In the genomic region with DNA sequence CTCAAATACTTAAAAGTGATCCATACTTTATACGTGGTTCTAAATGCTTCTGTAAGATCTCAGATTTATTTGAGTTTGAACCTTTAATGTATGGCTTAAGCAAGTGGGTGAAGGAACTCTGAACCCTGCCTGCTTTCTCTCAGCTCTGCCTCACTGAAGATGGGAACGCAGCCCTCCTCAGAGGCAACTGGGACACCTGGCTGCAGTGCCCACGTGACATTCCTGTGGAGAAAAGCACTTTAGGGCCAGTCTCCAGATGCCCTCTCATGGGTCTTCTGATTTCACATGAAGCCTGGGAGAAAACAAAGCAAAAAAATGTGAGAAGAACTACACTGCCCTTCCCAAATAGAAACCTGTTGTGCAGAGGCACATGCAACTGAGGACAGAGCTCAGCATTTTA, we compare ENCODE assay signal across 30 cellular contexts.
"Had no signal": no experiment of that assay in that cellular context is flagged by ENCODE, and none has a peak within 500 bp of the region (broad histone marks: within the 10 kb centered on the region; RNA-seq: fewer than 3 reads in every experiment).

No MANE protein-coding gene starts in this region.

- DNase-seq: activated effector memory CD4-positive, alpha-beta T cell treated with anti-CD3 and anti-CD28 coated beads, Interleukin-2, amount 50 U/mL, for 16 hours; activated effector memory CD4-positive, alpha-beta T cell treated with Interleukin-2 at 50 U/mL for 16 hours; activated gamma-delta T cell; activated gamma-delta T cell treated with Interleukin-2 at 50 U/mL for 16 hours; activated naive CD4-positive, alpha-beta T cell; activated naive CD4-positive, alpha-beta T cell treated with anti-CD3 and anti-CD28 coated beads for 36 hours; activated naive CD4-positive, alpha-beta T cell treated with anti-CD3 and anti-CD28 coated beads, Interleukin-2, amount 10 ng/mL, durations not matched to agents 7 days and 5 days; activated naive CD4-positive, alpha-beta T cell treated with anti-CD3 and anti-CD28 coated beads, Interleukin-2, amount 50 U/mL, for 16 hours; activated naive CD4-positive, alpha-beta T cell treated with Interleukin-2 at 50 U/mL for 16 hours; activated naive CD8-positive, alpha-beta T cell treated with anti-CD3 and anti-CD28 coated beads for 36 hours; activated naive CD8-positive, alpha-beta T cell treated with anti-CD3 and anti-CD28 coated beads, Interleukin-2, amount 10 ng/mL, durations not matched to agents 7 days and 5 days; activated naive CD8-positive, alpha-beta T cell treated with anti-CD3 and anti-CD28 coated beads, Interleukin-2, amount 50 U/mL, for 24 hours; activated T-cell treated with anti-CD3 and anti-CD28 coated beads, Interleukin-2, amount 50 U/mL, for 1 hour; activated T-cell treated with anti-CD3 and anti-CD28 coated beads, Interleukin-2, amount 50 U/mL, for 24 hours; activated T-cell treated with anti-CD3 and anti-CD28 coated beads, Interleukin-2, amount 50 U/mL, for 4 hours; activated T-cell treated with anti-CD3 and anti-CD28 coated beads, Interleukin-2, amount 50 U/mL, for 48 hours; activated T-cell treated with anti-CD3 and anti-CD28 coated beads, Interleukin-2, amount 50 U/mL, for 72 hours; adrenal gland; amniotic stem cell; amygdala; anterior cingulate cortex; aorta; body of pancreas; brain microvascular endothelial cell; caudate nucleus; central memory CD4-positive, alpha-beta T cell; cerebellar nuclear complex had no signal

- H3K4me3 ChIP-seq: adrenal gland, ascending aorta, body of pancreas, breast epithelium, cardiac muscle cell had no signal

- H3K4me1 ChIP-seq: adrenal gland, ascending aorta, body of pancreas, breast epithelium had no signal

- H3K27ac ChIP-seq: adrenal gland, ascending aorta, body of pancreas, brain microvascular endothelial cell, breast epithelium, cardiac muscle cell had no signal

- H3K27me3 ChIP-seq: adrenal gland, ascending aorta, body of pancreas, brain microvascular endothelial cell, breast epithelium, cardiac muscle cell had no signal

- H3K9me3 ChIP-seq: adrenal gland, ascending aorta, body of pancreas, breast epithelium had no signal

- H3K36me3 ChIP-seq: adrenal gland, ascending aorta, brain microvascular endothelial cell, breast epithelium, cardiac muscle cell had no signal
